27 cellular contexts compared by ENCODE assay signal in genomic region chr2:234827096-234827860, GRCh38.
DNase-seq lines count a peak whose midpoint lies in the region; ATAC-seq, FAIRE-seq and TF ChIP-seq lines count a peak whose summit lies in the region.
"Had no signal": no experiment of that assay in that cellular context is flagged by ENCODE, and none has a peak within 500 bp of the region (broad histone marks: within the 10 kb centered on the region; RNA-seq: fewer than 3 reads in every experiment).

No MANE protein-coding gene starts in this region.

- CTCF ChIA-PET in A549 (lab: Yijun Ruan, JAX), result interaction anchor here (1.3 kb wide), 1 partner anchor 11 kb away, joined by 3 read pairs; no protein-coding TSS in a partner anchor

- TF ChIP-seq EP300 in A549 (IDR thresholded peaks at IDR 0.05) (no peak), Ishikawa (IDR thresholded peaks at IDR 0.05; ENCODE audit: borderline replicate concordance) (no peak)

- no peak overlapping the region for H3K9ac ChIP-seq in smooth muscle cell (ENCODE audit: low read depth)
- H3K9ac ChIP-seq: BLaER1, KMS-11 had no signal

- H3K27ac ChIP-seq in A549 (peak overlapping the region; percentile 34 to 71; a peak in 4 of 6 replicates), smooth muscle cell (ENCODE audit: low read depth) (no peak overlapping the region)
- H3K27ac ChIP-seq: BLaER1, epithelial cell of prostate, gastroesophageal sphincter, KMS-11, SK-N-MC, tibial nerve, WERI-Rb-1 had no signal

- DNase-seq in A549 (ENCODE audit: low read depth in 1 of 2, low spot score in 1 of 2) (no peak), amniotic epithelial cell (ENCODE audit: low read depth) (peak; percentile 40), iris pigment epithelial cell (ENCODE audit: low read depth) (peak; percentile 31), smooth muscle cell (lab: John Stamatoyannopoulos, UW; ENCODE audit: unreplicated experiment) (no peak)
- DNase-seq: activated CD4-positive, alpha-beta T cell treated with anti-CD3 and anti-CD28 coated beads, Interleukin-2, amount 50 U/mL, for 1 hour; cerebellar nuclear complex; hypothalamus; kidney; NCI-H2081; NCI-H524; occipital lobe; RPMI8226; stimulated activated CD4-positive, alpha-beta T cell treated with anti-CD3 and anti-CD28 coated beads, Interleukin-4, amount 100 ng/mL, for 24 hours; WERI-Rb-1 had no signal

- no peak for TF ChIP-seq POLR2A in A549 (IDR thresholded peaks at IDR 0.05; ENCODE audit: low read length)

- H3K27me3 ChIP-seq in smooth muscle cell (ENCODE audit: low read depth), result no peaks in the 10 kb centered on the region
- H3K27me3 ChIP-seq: BLaER1, gastroesophageal sphincter, tibial nerve had no signal

- ATAC-seq in A549 (no peak), HG03469 (IDR thresholded peaks at IDR 0.05; ENCODE audit: unreplicated experiment) (no peak), HG03571 (IDR thresholded peaks at IDR 0.05; ENCODE audit: unreplicated experiment) (no peak), HG03432 (IDR thresholded peaks at IDR 0.05; ENCODE audit: unreplicated experiment) (no peak)
- ATAC-seq: gastroesophageal sphincter had no signal

- H3K4me3 ChIP-seq in A549 (no peak overlapping the region), smooth muscle cell (no peak overlapping the region)
- H3K4me3 ChIP-seq: BLaER1, gastroesophageal sphincter, HAP-1, SK-N-MC, tibial nerve had no signal

- FAIRE-seq in A549 (lab: Jason Lieb, UNC), result no peak
- FAIRE-seq: astrocyte, D721Med, kidney had no signal

- POLR2A ChIA-PET in A549 (lab: Yijun Ruan, JAX), result no interaction called here

- no peaks in the 10 kb centered on the region for H4K20me1 ChIP-seq in smooth muscle cell (ENCODE audit: low read depth)
- H4K20me1 ChIP-seq: BLaER1 had no signal

- H3K79me2 ChIP-seq in smooth muscle cell (ENCODE audit: low read depth), result no peaks in the 10 kb centered on the region

- H3K4me2 ChIP-seq in A549 (no peak overlapping the region), smooth muscle cell (no peak overlapping the region)
- H3K4me2 ChIP-seq: BLaER1, KMS-11 had no signal

- TF ChIP-seq RAD21 in A549 (conservative IDR thresholded peaks at IDR 0.05 in 1 of 2, IDR thresholded peaks at IDR 0.05 in 1 of 2) (no peak), Ishikawa (IDR thresholded peaks at IDR 0.05; ENCODE audit: low read depth) (no peak)

- no peak overlapping the region for H2AFZ ChIP-seq in smooth muscle cell (ENCODE audit: low read depth)

- H3K4me1 ChIP-seq in A549 (peaks cover 31% of the 10 kb centered on the region), smooth muscle cell (ENCODE audit: low read depth) (peaks cover 10% of the 10 kb centered on the region)
- H3K4me1 ChIP-seq: BLaER1, HAP-1 had no signal

- H3F3A ChIP-seq in smooth muscle cell (ENCODE audit: low read depth), result no peaks in the 10 kb centered on the region

- WGBS in A549 (ENCODE audit: missing lambda C conversion rate), result 77% methylated on average over 2 of the region's 2 CpGs
- WGBS in smooth muscle cell (ENCODE audit: low lambda C conversion rate), result 91% methylated on average over 2 of the region's 2 CpGs

- TF ChIP-seq CTCF in A549 (IDR thresholded peaks at IDR 0.05), result no peak
- TF ChIP-seq CTCF in smooth muscle cell (IDR thresholded peaks at IDR 0.05; ENCODE audit: borderline replicate concordance, insufficient read depth, poor library complexity, severe bottlenecking), result no peak

- H3K9me3 ChIP-seq in A549 (no peaks in the 10 kb centered on the region), smooth muscle cell (replicated peaks; ENCODE audit: low read depth) (no peaks in the 10 kb centered on the region)
- H3K9me3 ChIP-seq: BLaER1, gastroesophageal sphincter, HAP-1, tibial nerve had no signal

- no peaks in the 10 kb centered on the region for H3K36me3 ChIP-seq in smooth muscle cell (ENCODE audit: low read depth)
- H3K36me3 ChIP-seq: BLaER1, gastroesophageal sphincter, HAP-1, tibial nerve, WERI-Rb-1 had no signal

TF ChIP-seq in A549, 52 proteins besides CTCF, POLR2A, EP300 and RAD21 (continues in another document):
- no peak for TF ChIP-seq GATA3 (IDR thresholded peaks at IDR 0.05; ENCODE audit: borderline replicate concordance)
- TF ChIP-seq MAX (IDR thresholded peaks at IDR 0.05), result no peak
- TF ChIP-seq NFE2L2 (conservative IDR thresholded peaks at IDR 0.05; ENCODE audit: low read length), result no peak
- TF ChIP-seq POLR2AphosphoS2 (conservative IDR thresholded peaks at IDR 0.05; ENCODE audit: low read length), result no peak
- TF ChIP-seq ZFP36 (IDR thresholded peaks at IDR 0.05; ENCODE audit: borderline replicate concordance, partially characterized antibody), result no peak
- no peak for TF ChIP-seq JUNB (IDR thresholded peaks at IDR 0.05)
- no peak for TF ChIP-seq USF2 (IDR thresholded peaks at IDR 0.05)
- TF ChIP-seq RNF2 (IDR thresholded peaks at IDR 0.05; ENCODE audit: borderline replicate concordance, low read depth), result no peak
- TF ChIP-seq HES2 (IDR thresholded peaks at IDR 0.05), result no peak
- no peak for TF ChIP-seq HMGXB4 (CRISPR knock-in tag; IDR thresholded peaks at IDR 0.05; ENCODE audit: borderline replicate concordance)
- no peak for TF ChIP-seq HOXA7 (CRISPR knock-in tag; IDR thresholded peaks at IDR 0.05)
- TF ChIP-seq NR3C1 (IDR thresholded peaks at IDR 0.05), result no peak

TF ChIP-seq in Ishikawa, 13 proteins besides CTCF, POLR2A, EP300 and RAD21:
- TF ChIP-seq YY1 (IDR thresholded peaks at IDR 0.05; ENCODE audit: low read depth), result no peak
- 0 out of 2 replicates have a peak, but pooled peaks have one; percentile 25 for TF ChIP-seq MAX (IDR thresholded peaks at IDR 0.05)
- peak; percentile 25; the same call in 1 of the 2 replicates for TF ChIP-seq CEBPB (IDR thresholded peaks at IDR 0.05)

Comparison
In these comparisons a context has a peak if more than half of its experiments do, and no peak if none do; other contexts are left out.
1. DNase-seq: peak in amniotic epithelial cell (single experiment) and iris pigment epithelial cell (single experiment); none in A549 (0 of 2) and smooth muscle cell (single experiment).